Comparison of ENCODE assay signal across 1 cellular context in genomic region chr11:68328374-68329091, GRCh38.
TF ChIP-seq lines count a peak whose summit lies in the region.

No MANE protein-coding gene starts in this region.

TF ChIP-seq in HepG2, 621 proteins besides CTCF, POLR2A, EP300 and RAD21 (continued from another document and continues in another):
- no peak for TF ChIP-seq ZHX2 (IDR thresholded peaks at IDR 0.05; ENCODE audit: low read depth)
- no peak for TF ChIP-seq ZHX2 (CRISPR knock-in tag; IDR thresholded peaks at IDR 0.05; ENCODE audit: borderline replicate concordance)
- TF ChIP-seq ZNF672 (CRISPR knock-in tag; IDR thresholded peaks at IDR 0.05) = no peak
- TF ChIP-seq ZFP91 (CRISPR knock-in tag; IDR thresholded peaks at IDR 0.05; ENCODE audit: borderline replicate concordance) = peak; percentile 18; the same call in 1 of the 2 replicates
- no peak for TF ChIP-seq ZNF160 (CRISPR knock-in tag; IDR thresholded peaks at IDR 0.05)
- TF ChIP-seq STAG1 (CRISPR knock-in tag; IDR thresholded peaks at IDR 0.05) = no peak
- TF ChIP-seq ZSCAN9 (CRISPR knock-in tag; IDR thresholded peaks at IDR 0.05; ENCODE audit: borderline replicate concordance) = no peak
- peak; percentile 81 for TF ChIP-seq PAXIP1 (CRISPR knock-in tag; conservative IDR thresholded peaks at IDR 0.05)
- TF ChIP-seq SAP130 (CRISPR knock-in tag; IDR thresholded peaks at IDR 0.05; ENCODE audit: low read depth) = peak; percentile 73
- TF ChIP-seq ZNF589 (CRISPR knock-in tag; conservative IDR thresholded peaks at IDR 0.05) = no peak
- TF ChIP-seq THAP7 (CRISPR knock-in tag; IDR thresholded peaks at IDR 0.05) = no peak
- no peak for TF ChIP-seq HMGA1 (CRISPR knock-in tag; conservative IDR thresholded peaks at IDR 0.05)
- TF ChIP-seq SKIL (CRISPR knock-in tag; IDR thresholded peaks at IDR 0.05; ENCODE audit: borderline replicate concordance) = peak; percentile 59; the same call in 1 of the 2 replicates
- TF ChIP-seq PATZ1 (CRISPR knock-in tag; IDR thresholded peaks at IDR 0.05) = peak; percentile 89
- no peak for TF ChIP-seq ZNF431 (CRISPR knock-in tag; IDR thresholded peaks at IDR 0.05; ENCODE audit: borderline replicate concordance, low read depth)
- peak; percentile 54; the same call in 1 of the 2 replicates for TF ChIP-seq MAX (IDR thresholded peaks at IDR 0.05)
- TF ChIP-seq CCAR2 (optimal IDR thresholded peaks at IDR 0.05; ENCODE audit: low read depth, low read length) = no peak
- TF ChIP-seq ZNF780A (CRISPR knock-in tag; IDR thresholded peaks at IDR 0.05) = no peak
- TF ChIP-seq TERF1 (CRISPR knock-in tag; IDR thresholded peaks at IDR 0.05) = no peak
- TF ChIP-seq SP2 (CRISPR knock-in tag; IDR thresholded peaks at IDR 0.05) = no peak
- TF ChIP-seq ZNF350 (CRISPR knock-in tag; IDR thresholded peaks at IDR 0.05; ENCODE audit: borderline replicate concordance, low read depth) = no peak
- no peak for TF ChIP-seq ZBTB39 (CRISPR knock-in tag; IDR thresholded peaks at IDR 0.05)
- TF ChIP-seq ZNF747 (CRISPR knock-in tag; IDR thresholded peaks at IDR 0.05; ENCODE audit: borderline replicate concordance) = no peak
- TF ChIP-seq NFRKB (IDR thresholded peaks at IDR 0.05) = no peak
